In the genomic region with DNA sequence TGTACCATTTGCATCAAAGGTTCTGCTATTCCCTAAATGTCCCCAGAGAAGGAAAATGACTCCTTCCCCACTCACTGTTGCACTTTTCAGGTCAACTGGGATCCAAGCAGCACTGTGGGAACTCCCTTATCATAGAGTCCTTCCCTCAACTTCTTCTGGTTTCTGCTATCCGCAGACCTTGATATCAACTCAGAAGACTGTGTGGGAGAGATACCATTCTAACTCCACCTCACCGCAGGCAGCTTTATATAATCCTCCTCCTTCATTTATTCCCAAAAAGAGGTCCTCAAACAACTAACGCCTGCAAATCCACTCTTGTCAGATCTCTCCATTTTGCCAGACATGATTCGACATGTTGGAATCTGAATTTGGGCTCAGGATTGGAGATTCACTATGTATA, we compare ENCODE assay signal across 1 cellular context.
TF ChIP-seq lines count a peak whose summit lies in the region.

No MANE protein-coding gene starts in this region.

TF ChIP-seq in GM23338, 12 proteins besides CTCF, POLR2A, EP300 and RAD21 (continued from another document):
- TF ChIP-seq, protein P1, sequence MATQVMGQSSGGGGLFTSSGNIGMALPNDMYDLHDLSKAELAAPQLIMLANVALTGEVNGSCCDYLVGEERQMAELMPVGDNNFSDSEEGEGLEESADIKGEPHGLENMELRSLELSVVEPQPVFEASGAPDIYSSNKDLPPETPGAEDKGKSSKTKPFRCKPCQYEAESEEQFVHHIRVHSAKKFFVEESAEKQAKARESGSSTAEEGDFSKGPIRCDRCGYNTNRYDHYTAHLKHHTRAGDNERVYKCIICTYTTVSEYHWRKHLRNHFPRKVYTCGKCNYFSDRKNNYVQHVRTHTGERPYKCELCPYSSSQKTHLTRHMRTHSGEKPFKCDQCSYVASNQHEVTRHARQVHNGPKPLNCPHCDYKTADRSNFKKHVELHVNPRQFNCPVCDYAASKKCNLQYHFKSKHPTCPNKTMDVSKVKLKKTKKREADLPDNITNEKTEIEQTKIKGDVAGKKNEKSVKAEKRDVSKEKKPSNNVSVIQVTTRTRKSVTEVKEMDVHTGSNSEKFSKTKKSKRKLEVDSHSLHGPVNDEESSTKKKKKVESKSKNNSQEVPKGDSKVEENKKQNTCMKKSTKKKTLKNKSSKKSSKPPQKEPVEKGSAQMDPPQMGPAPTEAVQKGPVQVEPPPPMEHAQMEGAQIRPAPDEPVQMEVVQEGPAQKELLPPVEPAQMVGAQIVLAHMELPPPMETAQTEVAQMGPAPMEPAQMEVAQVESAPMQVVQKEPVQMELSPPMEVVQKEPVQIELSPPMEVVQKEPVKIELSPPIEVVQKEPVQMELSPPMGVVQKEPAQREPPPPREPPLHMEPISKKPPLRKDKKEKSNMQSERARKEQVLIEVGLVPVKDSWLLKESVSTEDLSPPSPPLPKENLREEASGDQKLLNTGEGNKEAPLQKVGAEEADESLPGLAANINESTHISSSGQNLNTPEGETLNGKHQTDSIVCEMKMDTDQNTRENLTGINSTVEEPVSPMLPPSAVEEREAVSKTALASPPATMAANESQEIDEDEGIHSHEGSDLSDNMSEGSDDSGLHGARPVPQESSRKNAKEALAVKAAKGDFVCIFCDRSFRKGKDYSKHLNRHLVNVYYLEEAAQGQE (IDR thresholded peaks at IDR 0.05; ENCODE audit: unreplicated experiment): no peak
- TF ChIP-seq EZH2 (IDR thresholded peaks at IDR 0.05; ENCODE audit: low read depth, unreplicated experiment): no peak
- TF ChIP-seq EZH2phosphoT487 (IDR thresholded peaks at IDR 0.05; ENCODE audit: unreplicated experiment): no peak
- TF ChIP-seq NANOG (IDR thresholded peaks at IDR 0.05; ENCODE audit: borderline replicate concordance): no peak
- TF ChIP-seq ZNF331 (CRISPR knock-in tag; IDR thresholded peaks at IDR 0.05; ENCODE audit: low read depth): no peak
